Comparison of ENCODE assay signal across 8 cellular contexts in genomic region chr12:107685360-107686248, GRCh38. TPM values are rescaled to one million over a fixed set of nuclear protein-coding genes. Genes with fewer than 3 reads are reported as not detected.
DNase-seq lines count a peak whose midpoint lies in the region; ATAC-seq and TF ChIP-seq lines count a peak whose summit lies in the region.

TSS of gene PWP1 (plus strand) at chr12:107685799. CDS start at chr12:107685900, 101 bp downstream.

- DNase-seq in CD4-positive, alpha-beta T cell, result peak; percentile 91 to 95 (median 93)
- DNase-seq in HK-2 (ENCODE audit: unreplicated experiment) (peak; percentile 95), NCI-H82 treated with DMSO at 0.1 percent for 48 hours (lab: John Stamatoyannopoulos, UW; ENCODE audit: unreplicated experiment) (peak; percentile 80), right lobe of liver (peak; percentile 94 to 96 (median 96))
- DNase-seq in activated CD4-positive, alpha-beta memory T cell treated with anti-CD3 and anti-CD28 coated beads for 36 hours, result peak; percentile 96
- DNase-seq in stimulated activated CD4-positive, alpha-beta T cell treated with anti-CD3 and anti-CD28 coated beads, Interleukin-4, amount 100 ng/mL, for 24 hours, result peak; percentile 95

- TF ChIP-seq POLR2A in right lobe of liver (IDR thresholded peaks at IDR 0.05), result peak; percentile 73

- peak within 1 kb of the TSS; percentile 97 for H3K4me3 Mint-ChIP-seq in CD4-positive, alpha-beta T cell
- H3K4me3 Mint-ChIP-seq in activated CD4-positive, alpha-beta memory T cell treated with anti-CD3 and anti-CD28 coated beads for 36 hours, result peak within 1 kb of the TSS; percentile 92

- H3K36me3 Mint-ChIP-seq in CD4-positive, alpha-beta T cell (ENCODE audit: low read depth), result peaks cover 47% of the 10 kb centered on the region
- peaks cover 24% of the 10 kb centered on the region for H3K36me3 Mint-ChIP-seq in activated CD4-positive, alpha-beta memory T cell treated with anti-CD3 and anti-CD28 coated beads for 36 hours

- H3K9ac ChIP-seq in duodenal mucosa (ENCODE audit: low read depth in 1 of 2, low read length in 2 of 2), result peak within 1 kb of the TSS; percentile 78 to 89

- no peaks in the 10 kb centered on the region for H3K9me3 ChIP-seq in CD4-positive, alpha-beta T cell (ENCODE audit: control insufficient read depth, low read length)
- H3K9me3 ChIP-seq in duodenal mucosa (ENCODE audit: control insufficient read depth in 1 of 2, low read length in 2 of 2), result no peaks in the 10 kb centered on the region
- H3K9me3 ChIP-seq in right lobe of liver, result no peaks in the 10 kb centered on the region

- under 1% methylated on average over 28 of the region's 51 CpGs for WGBS in right lobe of liver (ENCODE audit: insufficient coverage, low coverage, low lambda C conversion rate, missing lambda C conversion rate)

- peak within 1 kb of the TSS; percentile 94 for H3K4me3 ChIP-seq in duodenal mucosa (ENCODE audit: low read depth in 1 of 2, low read length in 2 of 2)
- peak within 1 kb of the TSS; percentile 78 to 95 (median 79) for H3K4me3 ChIP-seq in right lobe of liver

- POLR2A ChIA-PET in CD4-positive, alpha-beta T cell (lab: Charles Lee), result interaction anchor here (0.6 to 1.7 kb wide), 4 partner anchors 10 to 1328 kb away, joined by 3 to 8 read pairs (median 4); partner anchors contain the start of genes POLR3B and PRDM4
- POLR2A ChIA-PET in activated CD4-positive, alpha-beta memory T cell treated with anti-CD3 and anti-CD28 coated beads for 36 hours (lab: Charles Lee), result interaction anchor here (1.0 to 1.6 kb wide), 2 partner anchors 12 to 75 kb away, joined by 3 to 4 read pairs; no protein-coding TSS in a partner anchor

- H3K9me3 Mint-ChIP-seq in CD4-positive, alpha-beta T cell, result no peaks in the 10 kb centered on the region
- H3K9me3 Mint-ChIP-seq in activated CD4-positive, alpha-beta memory T cell treated with anti-CD3 and anti-CD28 coated beads for 36 hours, result no peaks in the 10 kb centered on the region

- no peaks in the 10 kb centered on the region for H3K27me3 Mint-ChIP-seq in CD4-positive, alpha-beta T cell
- peaks cover 1% of the 10 kb centered on the region for H3K27me3 Mint-ChIP-seq in activated CD4-positive, alpha-beta memory T cell treated with anti-CD3 and anti-CD28 coated beads for 36 hours

- H3K4me1 ChIP-seq in duodenal mucosa (ENCODE audit: control insufficient read depth in 1 of 2, insufficient read depth in 2 of 2, low read length in 2 of 2) (peaks cover 15 to 17% of the 10 kb centered on the region in 2 donors), right lobe of liver (peaks cover 0 to 15% (median 0%) of the 10 kb centered on the region in 4 donors)

- ATAC-seq in CD4-positive, alpha-beta T cell (ENCODE audit: poor library complexity), result peak; percentile 90
- peak; percentile 86 for ATAC-seq in GM19452 (IDR thresholded peaks at IDR 0.05; ENCODE audit: unreplicated experiment)
- ATAC-seq in right lobe of liver, result peak; percentile 91 to 95 (median 93)

- TF ChIP-seq CTCF in CD4-positive, alpha-beta T cell (IDR thresholded peaks at IDR 0.05), result no peak
- TF ChIP-seq CTCF in right lobe of liver (IDR thresholded peaks at IDR 0.05), result no peak

- peak within 1 kb of the TSS; percentile 75 for H3K27ac ChIP-seq in CD4-positive, alpha-beta T cell (ENCODE audit: low read depth, low read length)
- peak within 1 kb of the TSS; percentile 74 for H3K27ac ChIP-seq in duodenal mucosa (ENCODE audit: low read depth, low read length)
- H3K27ac ChIP-seq in right lobe of liver, result peak within 1 kb of the TSS; percentile 34 to 83 (median 41)

- intact Hi-C loops in CD4-positive, alpha-beta T cell (cut with DNase I, micrococcal nuclease), result loop anchor here (1.0 to 10.0 kb wide), 11 partner anchors 77 to 1889 kb away; partner anchors contain the start of genes USP30 (in 2 of the 2), CKAP4 (in 1 of the 2), CRY1 (in 1 of the 2) and ISCU (in 1 of the 2)
- intact Hi-C loops in activated CD4-positive, alpha-beta memory T cell treated with anti-CD3 and anti-CD28 coated beads for 36 hours (cut with micrococcal nuclease), result loop anchor here (1.0 to 10.0 kb wide), 7 partner anchors 76 to 1381 kb away; partner anchors contain the start of genes CRY1, FICD, POLR3B and PRDM4
- intact Hi-C loops in right lobe of liver (cut with DNase I), result no loop called here

- H3K36me3 ChIP-seq in duodenal mucosa (ENCODE audit: control insufficient read depth in 1 of 2, insufficient read depth in 2 of 2, low read length in 2 of 2) (peaks cover 7 to 25% of the 10 kb centered on the region in 2 donors), right lobe of liver (peaks cover 0 to 25% (median 9%) of the 10 kb centered on the region in 4 donors)

- H3K4me1 Mint-ChIP-seq in CD4-positive, alpha-beta T cell (ENCODE audit: low read depth), result peaks cover 33% of the 10 kb centered on the region
- peaks cover 25% of the 10 kb centered on the region for H3K4me1 Mint-ChIP-seq in activated CD4-positive, alpha-beta memory T cell treated with anti-CD3 and anti-CD28 coated beads for 36 hours (ENCODE audit: low read depth)

- CTCF ChIA-PET in CD4-positive, alpha-beta T cell (lab: Charles Lee), result interaction anchor here (0.9 to 2.0 kb wide), 2 partner anchors 10 to 15 kb away, joined by 3 to 17 read pairs; no protein-coding TSS in a partner anchor
- CTCF ChIA-PET in activated CD4-positive, alpha-beta memory T cell treated with anti-CD3 and anti-CD28 coated beads for 36 hours (lab: Charles Lee), result interaction anchor here (1.0 to 1.8 kb wide), 3 partner anchors 14 to 199 kb away, joined by 3 to 15 read pairs (median 3); no protein-coding TSS in a partner anchor

- peak within 1 kb of the TSS; percentile 94 for H3K27ac Mint-ChIP-seq in CD4-positive, alpha-beta T cell
- peak within 1 kb of the TSS; percentile 98 for H3K27ac Mint-ChIP-seq in activated CD4-positive, alpha-beta memory T cell treated with anti-CD3 and anti-CD28 coated beads for 36 hours

- H3K27me3 ChIP-seq in CD4-positive, alpha-beta T cell (ENCODE audit: control insufficient read depth, insufficient read depth, low read length), result no peaks in the 10 kb centered on the region
- H3K27me3 ChIP-seq in duodenal mucosa (ENCODE audit: control insufficient read depth in 1 of 2, insufficient read depth in 2 of 2, low read length in 2 of 2) (no peaks in the 10 kb centered on the region), right lobe of liver (no peaks in the 10 kb centered on the region)

RNA-seq across cellular contexts. Expression of gene PWP1, which starts in this region (rescaled TPM):
- total RNA-seq in CD4-positive, alpha-beta T cell, result 10 to 100 TPM; 24.1 to 24.2 TPM
- total RNA-seq in activated CD4-positive, alpha-beta memory T cell treated with anti-CD3 and anti-CD28 coated beads for 36 hours, result 10 to 100 TPM; 44.0 to 47.0 TPM
- total RNA-seq in right lobe of liver, result 10 to 100 TPM; 10.1 to 47.3 (median 16.6) TPM

Comparison
In these comparisons a context has a peak if more than half of its experiments do, and no peak if none do; other contexts are left out.
1. Peak in every context shown above with its lines: DNase-seq, ATAC-seq, H3K4me3 ChIP-seq and H3K27ac ChIP-seq.
2. intact Hi-C loops: an anchor here in CD4-positive, alpha-beta T cell (1.0 to 10.0 kb wide) and activated CD4-positive, alpha-beta memory T cell treated with anti-CD3 and anti-CD28 coated beads for 36 hours (1.0 to 10.0 kb wide); none called in right lobe of liver.